1 cellular context compared by ENCODE assay signal in genomic region chr7:77516085-77516484, GRCh38.
A peak's percentile ranks its signal among the peaks of the same experiment; 100 is the strongest.
TF ChIP-seq lines count a peak whose summit lies in the region.

No MANE protein-coding gene starts in this region.

TF ChIP-seq in HepG2, 621 proteins besides CTCF, POLR2A, EP300 and RAD21 (continued from another document and continues in another):
- TF ChIP-seq ZUFSP (CRISPR knock-in tag; IDR thresholded peaks at IDR 0.05; ENCODE audit: borderline replicate concordance) (no peak), ZNF280B (CRISPR knock-in tag; IDR thresholded peaks at IDR 0.05; ENCODE audit: borderline replicate concordance) (no peak), MED13 (CRISPR knock-in tag; IDR thresholded peaks at IDR 0.05) (no peak), AGO2 (optimal IDR thresholded peaks at IDR 0.05; ENCODE audit: low read depth, low read length) (no peak), GABPA (IDR thresholded peaks at IDR 0.05; ENCODE audit: low read depth, low read length) (no peak), GABPA (CRISPR knock-in tag; IDR thresholded peaks at IDR 0.05; ENCODE audit: low read depth) (no peak), POGK (CRISPR knock-in tag; conservative IDR thresholded peaks at IDR 0.05) (no peak), TFDP1 (CRISPR knock-in tag; IDR thresholded peaks at IDR 0.05; ENCODE audit: borderline replicate concordance) (no peak), TEF (CRISPR knock-in tag; IDR thresholded peaks at IDR 0.05) (no peak), RFX3 (CRISPR knock-in tag; IDR thresholded peaks at IDR 0.05) (no peak), GRHL1 (CRISPR knock-in tag; conservative IDR thresholded peaks at IDR 0.05) (no peak), BCL3 (CRISPR knock-in tag; IDR thresholded peaks at IDR 0.05) (no peak), ZEB1 (IDR thresholded peaks at IDR 0.05; ENCODE audit: insufficient replicate concordance, low read depth) (no peak), TMF1 (CRISPR knock-in tag; IDR thresholded peaks at IDR 0.05; ENCODE audit: low read depth) (no peak), ZNF446 (CRISPR knock-in tag; IDR thresholded peaks at IDR 0.05) (no peak), PHF5A (CRISPR knock-in tag; IDR thresholded peaks at IDR 0.05; ENCODE audit: low read depth, unreplicated experiment) (no peak), KDM2A (CRISPR knock-in tag; IDR thresholded peaks at IDR 0.05; ENCODE audit: borderline replicate concordance, low read depth) (no peak), NFE2L1 (CRISPR knock-in tag; IDR thresholded peaks at IDR 0.05; ENCODE audit: borderline replicate concordance) (no peak), ZNF138 (CRISPR knock-in tag; IDR thresholded peaks at IDR 0.05; ENCODE audit: low read depth) (no peak), KMT2A (CRISPR knock-in tag; IDR thresholded peaks at IDR 0.05) (no peak), THAP7 (CRISPR knock-in tag; IDR thresholded peaks at IDR 0.05) (no peak), FOSL1 (CRISPR knock-in tag; IDR thresholded peaks at IDR 0.05; ENCODE audit: borderline replicate concordance) (no peak), PAXIP1 (CRISPR knock-in tag; conservative IDR thresholded peaks at IDR 0.05) (peak; percentile 64), STAG1 (CRISPR knock-in tag; IDR thresholded peaks at IDR 0.05) (no peak), ZNF337 (CRISPR knock-in tag; IDR thresholded peaks at IDR 0.05; ENCODE audit: borderline replicate concordance, low read depth) (no peak), RBAK (CRISPR knock-in tag; IDR thresholded peaks at IDR 0.05) (no peak), AKNA (CRISPR knock-in tag; IDR thresholded peaks at IDR 0.05; ENCODE audit: borderline replicate concordance) (no peak), ZNF563 (CRISPR knock-in tag; IDR thresholded peaks at IDR 0.05) (no peak), HDAC1 (CRISPR knock-in tag; IDR thresholded peaks at IDR 0.05) (no peak), CHD2 (IDR thresholded peaks at IDR 0.05; ENCODE audit: low read depth, low read length) (no peak), GATA4 (IDR thresholded peaks at IDR 0.05; ENCODE audit: borderline replicate concordance, low read depth) (no peak), ZNF24 (IDR thresholded peaks at IDR 0.05) (no peak)
